ENCODE assay signal across 22 cellular contexts in the genomic region with DNA sequence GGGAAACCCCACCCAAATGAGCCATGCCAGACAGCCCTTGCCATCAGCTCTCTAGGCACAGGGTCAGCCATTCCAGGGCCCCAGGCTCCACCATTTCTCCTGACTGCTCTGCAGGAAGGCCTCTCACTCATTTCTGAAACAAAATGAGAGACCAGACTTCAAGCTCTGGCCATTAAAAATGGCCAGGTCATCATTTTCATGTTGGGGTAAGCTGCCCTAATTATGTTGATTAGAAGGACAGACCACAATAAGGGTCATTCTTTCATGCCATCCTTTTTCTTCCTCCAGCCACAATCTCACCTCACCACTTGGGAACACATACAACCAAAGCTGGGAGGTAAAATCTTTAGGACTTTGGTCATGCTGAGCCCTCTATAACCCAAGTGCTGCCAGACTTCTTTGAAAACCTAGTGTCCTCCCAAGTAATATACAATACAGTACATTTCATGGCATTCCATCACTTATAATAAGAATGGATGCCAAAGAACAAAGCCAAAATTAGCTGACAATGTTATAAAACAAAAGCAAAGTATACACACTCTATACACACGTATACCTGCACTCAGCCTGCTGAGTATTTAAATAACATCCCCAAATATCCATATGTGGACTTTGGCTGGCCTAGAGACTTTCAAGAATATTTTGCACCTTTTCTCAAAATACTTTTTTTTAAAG. TPM values are rescaled to one million over a fixed set of nuclear protein-coding genes. Genes with fewer than 3 reads are reported as not detected.
DNase-seq lines count a peak whose midpoint lies in the region; ATAC-seq, FAIRE-seq and TF ChIP-seq lines count a peak whose summit lies in the region.
"Had no signal": no experiment of that assay in that cellular context is flagged by ENCODE, and none has a peak within 500 bp of the region (broad histone marks: within the 10 kb centered on the region; RNA-seq: fewer than 3 reads in every experiment).

No MANE protein-coding gene starts in this region.

- H3K27me3 Mint-ChIP-seq in CD8-positive, alpha-beta T cell (ENCODE audit: low read depth): no peaks in the 10 kb centered on the region
- H3K27me3 Mint-ChIP-seq: activated naive CD8-positive, alpha-beta T cell treated with anti-CD3 and anti-CD28 coated beads for 36 hours; naive thymus-derived CD8-positive, alpha-beta T cell had no signal

- H3F3A ChIP-seq in PC-3 (ENCODE audit: low read length, unreplicated experiment): no peaks in the 10 kb centered on the region

- no peaks in the 10 kb centered on the region for H3K9me3 ChIP-seq in CD8-positive, alpha-beta T cell (ENCODE audit: low read length)
- H3K9me3 ChIP-seq in PC-3 (ENCODE audit: low read length) (no peaks in the 10 kb centered on the region), endothelial cell of umbilical vein (replicated peaks; ENCODE audit: control insufficient read depth, insufficient read depth, low read length) (no peaks in the 10 kb centered on the region), pancreas (no peaks in the 10 kb centered on the region)

- DNase-seq in CD8-positive, alpha-beta T cell: no peak
- DNase-seq in PC-3 (no peak), endothelial cell of umbilical vein (ENCODE audit: low read depth, low spot score) (no peak), pancreas (no peak)
- no peak for DNase-seq in stimulated activated CD4-positive, alpha-beta T cell treated with anti-CD3 and anti-CD28 coated beads, Interleukin-1b, Interleukin-23, amount 100 ng/mL, for 48 hours
- no peak for DNase-seq in stimulated activated CD4-positive, alpha-beta T cell treated with anti-CD3 and anti-CD28 coated beads, Interleukin-12 subunit alpha, Interleukin-12 subunit beta, amount 100 ng/mL, for 4 hours
- DNase-seq: activated CD4-positive, alpha-beta T cell treated with anti-CD3 and anti-CD28 coated beads for 1 hour; activated naive CD8-positive, alpha-beta T cell treated with anti-CD3 and anti-CD28 coated beads for 36 hours; AML-193; COR-L47; H9; hypothalamus; islet precursor cell; naive thymus-derived CD8-positive, alpha-beta T cell; NCI-H1417 treated with DMSO at 0.1 percent for 48 hours; NCI-H526; RPMI8226; stimulated activated naive CD8-positive, alpha-beta T cell treated with anti-CD3 and anti-CD28 coated beads, Interleukin-15, Interleukin-2, amounts not matched to agents 100 U/mL and 50 U/mL, for 24 hours had no signal

- peak overlapping the region; percentile 15 for H3K27ac Mint-ChIP-seq in CD8-positive, alpha-beta T cell
- H3K27ac Mint-ChIP-seq: activated naive CD8-positive, alpha-beta T cell treated with anti-CD3 and anti-CD28 coated beads for 36 hours had no signal

- TF ChIP-seq CTCF in CD8-positive, alpha-beta T cell (IDR thresholded peaks at IDR 0.05): no peak
- no peak for TF ChIP-seq CTCF in PC-3 (conservative IDR thresholded peaks at IDR 0.05; ENCODE audit: low read depth, low read length)
- TF ChIP-seq CTCF in endothelial cell of umbilical vein (IDR thresholded peaks at IDR 0.05; ENCODE audit: extremely low read depth in 1 of 2, insufficient read depth in 1 of 2, low read depth in 1 of 2, low read length in 2 of 2): no peak
- no peak for TF ChIP-seq CTCF in pancreas (IDR thresholded peaks at IDR 0.05)

- no peak overlapping the region for H3K4me3 ChIP-seq in CD8-positive, alpha-beta T cell (ENCODE audit: low read depth, low read length)
- no peak overlapping the region for H3K4me3 ChIP-seq in PC-3 (ENCODE audit: low read length)
- H3K4me3 ChIP-seq in endothelial cell of umbilical vein (replicated peaks in 1 of 3; ENCODE audit: insufficient read depth in 1 of 3, low read depth in 1 of 3, low read length in 3 of 3): no peak overlapping the region
- no peak overlapping the region for H3K4me3 ChIP-seq in pancreas

- H3K79me2 ChIP-seq in PC-3 (ENCODE audit: low read length): no peaks in the 10 kb centered on the region
- H3K79me2 ChIP-seq in endothelial cell of umbilical vein (ENCODE audit: control insufficient read depth, insufficient read depth, low read length): no peaks in the 10 kb centered on the region

- no peak overlapping the region for H3K27ac ChIP-seq in CD8-positive, alpha-beta T cell (ENCODE audit: low read depth, low read length)
- H3K27ac ChIP-seq in PC-3 (ENCODE audit: low read length) (no peak overlapping the region), endothelial cell of umbilical vein (ENCODE audit: insufficient read depth, low read depth, low read length) (peak overlapping the region; percentile 75), pancreas (peak overlapping the region in 3 of 4 donors; percentile 13 to 53 (median 42))
- H3K27ac ChIP-seq: foreskin keratinocyte had no signal

- CTCF ChIA-PET in CD8-positive, alpha-beta T cell (lab: Charles Lee): interaction anchor here (0.6 to 5.7 kb wide), 7 partner anchors 10 to 665 kb away, joined by 3 to 86 read pairs (median 3); a partner anchor contains a TSS
- CTCF ChIA-PET in PC-3 (lab: Charles Lee): no interaction called here
- CTCF ChIA-PET in endothelial cell of umbilical vein (lab: Charles Lee): interaction anchor here (0.7 to 2.6 kb wide), 14 partner anchors 14 to 155 kb away, joined by 3 to 11 read pairs (median 4); a partner anchor contains a TSS

- no peak overlapping the region for H3K4me2 ChIP-seq in PC-3 (ENCODE audit: low read length)
- H3K4me2 ChIP-seq in endothelial cell of umbilical vein (ENCODE audit: insufficient read depth, low read length): peak overlapping the region; percentile 81

- H3K4me1 Mint-ChIP-seq in CD8-positive, alpha-beta T cell (ENCODE audit: low read depth): peaks cover 9% of the 10 kb centered on the region

- H4K20me1 ChIP-seq in PC-3 (ENCODE audit: low read length): no peaks in the 10 kb centered on the region
- H4K20me1 ChIP-seq in endothelial cell of umbilical vein (replicated peaks; ENCODE audit: control insufficient read depth, extremely low read depth, insufficient read depth, low read length): no peaks in the 10 kb centered on the region

- POLR2A ChIA-PET in CD8-positive, alpha-beta T cell (lab: Charles Lee): no interaction called here
- POLR2A ChIA-PET in PC-3 (lab: Charles Lee; ENCODE audit: unreplicated experiment): no interaction called here
- POLR2A ChIA-PET in endothelial cell of umbilical vein (lab: Charles Lee): no interaction called here

- H2AFZ ChIP-seq in PC-3 (ENCODE audit: low read length): no peak overlapping the region
- H2AFZ ChIP-seq in endothelial cell of umbilical vein (ENCODE audit: low read depth, low read length): no peak overlapping the region

- dilution Hi-C loops in endothelial cell of umbilical vein (cut with MboI; ENCODE audit: extremely low pct_ligation_motif_present, low sequenced_read_pairs): no loop called here

- FAIRE-seq in endothelial cell of umbilical vein (lab: Jason Lieb, UNC) (no peak), pancreas (lab: Jason Lieb, UNC) (no peak)

- intact Hi-C loops in CD8-positive, alpha-beta T cell (cut with DNase I, micrococcal nuclease): no loop called here
- intact Hi-C loops in PC-3 (cut with micrococcal nuclease): loop anchor here (5.0 to 10.0 kb wide), 2 partner anchors 113 to 149 kb away; no protein-coding TSS in a partner anchor
- intact Hi-C loops in endothelial cell of umbilical vein (cut with micrococcal nuclease): loop anchor here (1.0 kb wide), 1 partner anchor 31 kb away; no protein-coding TSS in a partner anchor
- intact Hi-C loops in pancreas (cut with DNase I): loop anchor here in 1 of 3 donors (10.0 kb wide), 1 partner anchor 111 kb away; no protein-coding TSS in a partner anchor

- H3K9me2 ChIP-seq in PC-3 (replicated peaks; ENCODE audit: low read length): no peaks in the 10 kb centered on the region

- no peaks in the 10 kb centered on the region for H3K9me3 Mint-ChIP-seq in CD8-positive, alpha-beta T cell
- H3K9me3 Mint-ChIP-seq: activated naive CD8-positive, alpha-beta T cell treated with anti-CD3 and anti-CD28 coated beads for 36 hours; naive thymus-derived CD8-positive, alpha-beta T cell had no signal

- peaks cover 36% of the 10 kb centered on the region for H3K36me3 Mint-ChIP-seq in CD8-positive, alpha-beta T cell

- H3K4me3 Mint-ChIP-seq in CD8-positive, alpha-beta T cell: no peak overlapping the region
- H3K4me3 Mint-ChIP-seq: activated naive CD8-positive, alpha-beta T cell treated with anti-CD3 and anti-CD28 coated beads for 36 hours; H9; naive thymus-derived CD8-positive, alpha-beta T cell had no signal

- H3K36me3 ChIP-seq in CD8-positive, alpha-beta T cell (ENCODE audit: insufficient read depth, low read length): peaks cover 10% of the 10 kb centered on the region
- H3K36me3 ChIP-seq in PC-3 (ENCODE audit: low read depth, low read length) (peaks cover 9% of the 10 kb centered on the region), endothelial cell of umbilical vein (ENCODE audit: control insufficient read depth in 2 of 2, extremely low read depth in 1 of 2, insufficient read depth in 2 of 2, low read length in 2 of 2) (peaks cover 2 to 3% of the 10 kb centered on the region in 2 experiments), pancreas (peaks cover 0 to 4% (median 0%) of the 10 kb centered on the region in 3 donors)

- no peak overlapping the region for H3K9ac ChIP-seq in PC-3 (ENCODE audit: low read length)
- H3K9ac ChIP-seq in endothelial cell of umbilical vein (replicated peaks; ENCODE audit: extremely low read depth, insufficient read depth, low read length): peak overlapping the region; percentile 43

- peaks cover 4% of the 10 kb centered on the region for H3K4me1 ChIP-seq in CD8-positive, alpha-beta T cell (ENCODE audit: insufficient read depth, low read length)
- H3K4me1 ChIP-seq in PC-3 (ENCODE audit: insufficient read depth, low read length) (peaks cover 10% of the 10 kb centered on the region), endothelial cell of umbilical vein (ENCODE audit: control insufficient read depth, extremely low read depth, insufficient read depth, low read length) (peaks cover 19% of the 10 kb centered on the region), pancreas (peaks cover 0 to 12% (median 0%) of the 10 kb centered on the region in 3 donors)

- 60 to 65% methylated on average over 1 of the region's 1 CpG for WGBS in pancreas, 2 donors

- BruUV-seq in PC-3 (replicated peaks; lab: Mats Ljungman, UMichigan) (TSS peak; percentile 14), endothelial cell of umbilical vein (replicated peaks; lab: Mats Ljungman, UMichigan) (TSS peak; percentile 35)

- ATAC-seq in CD8-positive, alpha-beta T cell: no peak
- ATAC-seq in PC-3: no peak
- no peak for ATAC-seq in pancreas
- no peak for ATAC-seq in HG03354 (IDR thresholded peaks at IDR 0.05; ENCODE audit: poor library complexity, severe bottlenecking, unreplicated experiment)
- ATAC-seq in HG03108 (IDR thresholded peaks at IDR 0.05; ENCODE audit: unreplicated experiment): no peak
- ATAC-seq: foreskin keratinocyte; naive thymus-derived CD8-positive, alpha-beta T cell; sciatic nerve; stimulated activated naive CD8-positive, alpha-beta T cell treated with anti-CD3 and anti-CD28 coated beads, Interleukin-15, Interleukin-2, amounts not matched to agents 100 U/mL and 50 U/mL, for 24 hours had no signal

- TF ChIP-seq POLR2A in endothelial cell of umbilical vein (IDR thresholded peaks at IDR 0.05; ENCODE audit: low read depth, low read length): no peak

- no peaks in the 10 kb centered on the region for H3K9me1 ChIP-seq in endothelial cell of umbilical vein (replicated peaks; ENCODE audit: control insufficient read depth, extremely low read depth, insufficient read depth, low read length)

- no peaks in the 10 kb centered on the region for H3K27me3 ChIP-seq in CD8-positive, alpha-beta T cell (ENCODE audit: insufficient read depth, low read length)
- H3K27me3 ChIP-seq in PC-3 (ENCODE audit: low read length) (no peaks in the 10 kb centered on the region), endothelial cell of umbilical vein (ENCODE audit: control insufficient read depth in 2 of 2, insufficient read depth in 2 of 2, low read length in 2 of 2) (no peaks in the 10 kb centered on the region), pancreas (no peaks in the 10 kb centered on the region)
- H3K27me3 ChIP-seq: foreskin keratinocyte had no signal

RNA-seq across cellular contexts. Expression of a gene that starts 22.4 kb away (rescaled TPM):
- 10 to 100 TPM; 23.9 to 25.7 TPM for total RNA-seq in CD8-positive, alpha-beta T cell
- total RNA-seq in PC-3 (2014; rRNA removed) (39.5 and 41.7 TPM in 2 replicates), endothelial cell of umbilical vein (14.2 and 15.6 TPM in 2 replicates), pancreas (10 to 100 TPM in 1 of 6 donors, 1 to 10 TPM in 5; 6.0 to 10.9 (median 8.2) TPM)
- polyA plus RNA-seq in endothelial cell of umbilical vein (4.5 and 5.8 TPM in 2 replicates), pancreas (1 to 10 TPM; 3.0 to 4.6 TPM)
- polyA plus RNA-seq in endothelial cell of umbilical vein (2011; cell fraction: cytosol; rRNA removed): 6.3 and 7.0 TPM in 2 replicates
- polyA plus RNA-seq in endothelial cell of umbilical vein (2011; cell fraction: nucleus; rRNA removed): 4.5 and 6.1 TPM in 2 replicates
- 8.4 and 12.0 TPM in 2 replicates for polyA plus RNA-seq in endothelial cell of umbilical vein (2012)
- 15.2 and 22.1 TPM in 2 replicates for polyA minus RNA-seq in endothelial cell of umbilical vein
- polyA minus RNA-seq in endothelial cell of umbilical vein (2011; cell fraction: cytosol; rRNA and poly(A)+ RNA removed): 21.1 TPM
- polyA minus RNA-seq in endothelial cell of umbilical vein (2011; cell fraction: nucleus; rRNA and poly(A)+ RNA removed): 5.9 and 7.1 TPM in 2 replicates

RNA-seq across cellular contexts. Expression of a gene that starts 59.9 kb away (rescaled TPM):
- 1 to 10 TPM; 3.3 to 3.4 TPM for total RNA-seq in CD8-positive, alpha-beta T cell
- total RNA-seq in PC-3 (2014; rRNA removed): 6.3 and 7.5 TPM in 2 replicates
- total RNA-seq in endothelial cell of umbilical vein: 2.9 TPM in 2 replicates
- 1.2 and 1.5 TPM in 2 replicates for polyA plus RNA-seq in endothelial cell of umbilical vein
- polyA plus RNA-seq in endothelial cell of umbilical vein (2011; cell fraction: cytosol; rRNA removed): 1.5 and 1.7 TPM in 2 replicates
- 1.9 and 2.3 TPM in 2 replicates for polyA plus RNA-seq in endothelial cell of umbilical vein (2011; cell fraction: nucleus; rRNA removed)
- polyA plus RNA-seq in endothelial cell of umbilical vein (2012): 1.9 and 2.1 TPM in 2 replicates
- 3.8 and 4.5 TPM in 2 replicates for polyA minus RNA-seq in endothelial cell of umbilical vein
- polyA minus RNA-seq in endothelial cell of umbilical vein (2011; cell fraction: cytosol; rRNA and poly(A)+ RNA removed): 0.72 TPM
- 1.4 and 2.2 TPM in 2 replicates for polyA minus RNA-seq in endothelial cell of umbilical vein (2011; cell fraction: nucleus; rRNA and poly(A)+ RNA removed)
- total RNA-seq in pancreas: 1 to 10 TPM in 4 of 6 donors, under 1 TPM in 2; 0.67 to 2.5 (median 1.2) TPM
- polyA plus RNA-seq in pancreas: 1 to 10 TPM; 2.0 to 2.4 TPM

Comparison
In these comparisons a context has a peak if more than half of its experiments do, and no peak if none do; other contexts are left out.
1. H3K27ac ChIP-seq: peak in endothelial cell of umbilical vein (single experiment) and pancreas (3 of 4); none in CD8-positive, alpha-beta T cell (single experiment) and PC-3 (single experiment).
2. intact Hi-C loops: an anchor here in PC-3 (5.0 to 10.0 kb wide) and endothelial cell of umbilical vein (1.0 kb wide); none called in CD8-positive, alpha-beta T cell.